Comparison of ENCODE assay signal across 10 cellular contexts in the genomic region with DNA sequence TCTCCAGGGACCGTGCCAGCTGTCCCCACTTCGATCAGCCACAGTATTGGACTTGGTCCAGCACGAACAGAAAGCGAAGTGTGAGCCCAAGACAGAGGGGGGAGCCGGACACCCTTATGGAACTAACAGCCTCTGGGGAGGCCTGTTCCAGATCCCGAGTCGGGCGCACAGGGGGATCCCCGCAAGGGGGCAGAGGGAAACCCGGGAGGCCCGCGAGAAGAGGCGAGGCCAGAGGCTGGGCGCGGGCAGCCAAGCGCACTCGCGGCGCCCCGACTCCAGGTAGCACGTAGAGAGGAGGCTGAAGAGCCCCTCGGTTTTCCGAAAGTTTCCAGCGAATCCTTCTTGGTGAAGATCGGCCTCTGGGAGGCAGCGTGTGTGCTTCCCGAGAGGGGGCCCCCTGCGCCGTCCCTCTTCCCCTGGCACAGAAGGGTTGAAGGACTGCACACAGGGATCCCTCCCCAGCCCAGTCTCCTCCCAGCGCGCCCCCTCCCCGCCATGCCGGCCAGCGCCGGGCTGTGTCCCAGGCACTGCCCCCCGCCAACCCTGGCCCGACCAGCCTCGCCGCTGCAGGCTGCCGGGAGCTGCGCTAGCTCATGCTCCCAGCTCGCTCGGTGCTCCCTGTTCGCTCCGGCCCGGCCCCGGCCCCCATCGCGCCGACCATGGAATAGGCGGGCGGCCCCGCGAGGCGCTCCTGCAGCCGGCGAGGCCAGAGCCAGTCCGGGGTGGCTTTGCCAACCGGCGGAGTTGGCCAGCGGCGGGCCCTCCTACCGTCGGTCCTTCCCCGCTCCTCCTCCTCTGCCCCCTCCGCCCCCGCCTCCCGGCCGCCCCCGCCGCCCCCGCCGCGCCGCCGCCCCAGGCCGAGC. TPM values are rescaled to one million over a fixed set of nuclear protein-coding genes. Genes with fewer than 3 reads are reported as not detected.
DNase-seq lines count a peak whose midpoint lies in the region; ATAC-seq and TF ChIP-seq lines count a peak whose summit lies in the region.
"Had no signal": no experiment of that assay in that cellular context is flagged by ENCODE, and none has a peak within 500 bp of the region (broad histone marks: within the 10 kb centered on the region; RNA-seq: fewer than 3 reads in every experiment).

No MANE protein-coding gene starts in this region.

- peak overlapping the region; percentile 80 for H3K4me3 ChIP-seq in iPS DF 6.9 (ENCODE audit: low read length)
- H3K4me3 ChIP-seq in sigmoid colon, result peak overlapping the region; percentile 59 to 74 (median 60)
- H3K4me3 ChIP-seq in CD8-positive, alpha-beta T cell (ENCODE audit: low read depth, low read length), result no peak overlapping the region

- H3K27me3 ChIP-seq in iPS DF 6.9 (ENCODE audit: control insufficient read depth, insufficient read depth, low read length) (peaks cover 8% of the 10 kb centered on the region; the same call in 1 of the 2 replicates), sigmoid colon (peaks cover 0 to 6% (median 0%) of the 10 kb centered on the region in 3 donors)
- peaks cover 7% of the 10 kb centered on the region for H3K27me3 ChIP-seq in CD8-positive, alpha-beta T cell (ENCODE audit: insufficient read depth, low read length)

- peak overlapping the region; percentile 81 for H3K27ac ChIP-seq in VCaP
- no peak overlapping the region for H3K27ac ChIP-seq in iPS DF 6.9 (ENCODE audit: low read length)
- H3K27ac ChIP-seq in sigmoid colon, result peak overlapping the region; percentile 64 to 84 (median 80)
- no peak overlapping the region for H3K27ac ChIP-seq in CD8-positive, alpha-beta T cell (ENCODE audit: low read depth, low read length)
- H3K27ac ChIP-seq: BLaER1 treated with 17β-estradiol and CSF1 and Interleukin-3, amounts not matched to agents 10 nM and 100 nM had no signal

- TF ChIP-seq CTCF in VCaP (conservative IDR thresholded peaks at IDR 0.05) (peak; percentile 49), sigmoid colon (IDR thresholded peaks at IDR 0.05) (peak in 2 of 4 experiments; percentile 14 to 28)
- TF ChIP-seq CTCF in CD8-positive, alpha-beta T cell (IDR thresholded peaks at IDR 0.05), result no peak

- H3K9me3 ChIP-seq in iPS DF 6.9 (ENCODE audit: control insufficient read depth, insufficient read depth, low read length) (no peaks in the 10 kb centered on the region), sigmoid colon (no peaks in the 10 kb centered on the region)
- no peaks in the 10 kb centered on the region for H3K9me3 ChIP-seq in CD8-positive, alpha-beta T cell (ENCODE audit: low read length)

- TF ChIP-seq POLR2A in sigmoid colon (IDR thresholded peaks at IDR 0.05), result no peak

- peaks cover 48% of the 10 kb centered on the region for H3K27me3 Mint-ChIP-seq in CD8-positive, alpha-beta T cell (ENCODE audit: low read depth)

- ATAC-seq in CD8-positive, alpha-beta T cell, result no peak
- no peak for ATAC-seq in GM19455 (IDR thresholded peaks at IDR 0.05; ENCODE audit: unreplicated experiment)

- no peak overlapping the region for H3K27ac Mint-ChIP-seq in CD8-positive, alpha-beta T cell

- no peaks in the 10 kb centered on the region for H3K36me3 Mint-ChIP-seq in CD8-positive, alpha-beta T cell

- no peaks in the 10 kb centered on the region for H3K4me1 Mint-ChIP-seq in CD8-positive, alpha-beta T cell (ENCODE audit: low read depth)

- CTCF ChIA-PET in CD8-positive, alpha-beta T cell (lab: Charles Lee), result no interaction called here

- POLR2A ChIA-PET in CD8-positive, alpha-beta T cell (lab: Charles Lee), result no interaction called here

- no peak overlapping the region for H3K4me3 Mint-ChIP-seq in CD8-positive, alpha-beta T cell

- DNase-seq in NCI-H82 (lab: John Stamatoyannopoulos, UW), result peak; percentile 32
- no peak for DNase-seq in NCI-H82 treated with DMSO at 0.1 percent for 48 hours (lab: John Stamatoyannopoulos, UW; ENCODE audit: unreplicated experiment)
- DNase-seq in iPS DF 6.9 (ENCODE audit: low read depth, low spot score), result no peak
- DNase-seq in sigmoid colon, result peak; percentile 78
- no peak for DNase-seq in activated CD4-positive, alpha-beta T cell treated with anti-CD3 and anti-CD28 coated beads, Interleukin-2, amount 50 U/mL, for 1 hour
- DNase-seq in CD8-positive, alpha-beta T cell, result no peak

- H3K4me1 ChIP-seq in iPS DF 6.9 (ENCODE audit: control insufficient read depth, insufficient read depth, low read length) (peaks cover 11% of the 10 kb centered on the region; the same call in 1 of the 2 replicates), sigmoid colon (peaks cover 0 to 41% (median 31%) of the 10 kb centered on the region in 4 donors)
- no peaks in the 10 kb centered on the region for H3K4me1 ChIP-seq in CD8-positive, alpha-beta T cell (ENCODE audit: insufficient read depth, low read length)
- H3K4me1 ChIP-seq: BLaER1 treated with 17β-estradiol and CSF1 and Interleukin-3, amounts not matched to agents 10 nM and 100 nM had no signal

- H3K36me3 ChIP-seq in iPS DF 6.9 (ENCODE audit: control insufficient read depth, insufficient read depth, low read length), result no peaks in the 10 kb centered on the region
- no peaks in the 10 kb centered on the region for H3K36me3 ChIP-seq in sigmoid colon
- no peaks in the 10 kb centered on the region for H3K36me3 ChIP-seq in CD8-positive, alpha-beta T cell (ENCODE audit: insufficient read depth, low read length)
- H3K36me3 ChIP-seq: BLaER1 treated with 17β-estradiol and CSF1 and Interleukin-3, amounts not matched to agents 10 nM and 100 nM had no signal

- no peaks in the 10 kb centered on the region for H3K9me3 Mint-ChIP-seq in CD8-positive, alpha-beta T cell

- WGBS in iPS DF 6.9 (ENCODE audit: insufficient coverage, insufficient read length), result no CpG with 5 or more reads among the region's 77 CpGs
- WGBS in sigmoid colon, 2 donors, result 1 to 2% methylated on average over 77 of the region's 77 CpGs

- intact Hi-C loops in sigmoid colon (cut with DNase I), result loop anchor here (2.0 to 10.0 kb wide), 4 partner anchors 165 to 577 kb away; no protein-coding TSS in a partner anchor
- intact Hi-C loops in CD8-positive, alpha-beta T cell (cut with DNase I, micrococcal nuclease), result no loop called here

- no peak for TF ChIP-seq EP300 in sigmoid colon (IDR thresholded peaks at IDR 0.05)

RNA-seq across cellular contexts. Expression of gene SLC24A3, which starts 0.6 kb away (rescaled TPM):
- 10 to 100 TPM; 13.5 to 20.8 (median 18.3) TPM for total RNA-seq in sigmoid colon
- polyA plus RNA-seq in sigmoid colon, result 1 to 10 TPM in 2 of 3 donors, under 1 TPM in 1; 0.92 to 4.4 (median 3.0) TPM
- total RNA-seq in CD8-positive, alpha-beta T cell, result not detected
- total RNA-seq: SK-MEL-5 had no signal

Comparison
In these comparisons a context has a peak if more than half of its experiments do, and no peak if none do; other contexts are left out.
1. DNase-seq: peak in NCI-H82 (single experiment) and sigmoid colon (single experiment); none in NCI-H82 treated with DMSO at 0.1 percent for 48 hours (single experiment), iPS DF 6.9 (single experiment), activated CD4-positive, alpha-beta T cell treated with anti-CD3 and anti-CD28 coated beads, Interleukin-2, amount 50 U/mL, for 1 hour (single experiment) and CD8-positive, alpha-beta T cell (0 of 7).
2. H3K27ac ChIP-seq: peak in VCaP (single experiment) and sigmoid colon (4 of 4); none in iPS DF 6.9 (single experiment) and CD8-positive, alpha-beta T cell (single experiment).
3. RNA of gene SLC24A3, which starts 0.6 kb away (total RNA-seq): 13.5 to 20.8 TPM in sigmoid colon; not detected in CD8-positive, alpha-beta T cell; every median in the first group is over 10 times any median in the second.